Comparison of ENCODE assay signal across 4 cellular contexts in the genomic region with DNA sequence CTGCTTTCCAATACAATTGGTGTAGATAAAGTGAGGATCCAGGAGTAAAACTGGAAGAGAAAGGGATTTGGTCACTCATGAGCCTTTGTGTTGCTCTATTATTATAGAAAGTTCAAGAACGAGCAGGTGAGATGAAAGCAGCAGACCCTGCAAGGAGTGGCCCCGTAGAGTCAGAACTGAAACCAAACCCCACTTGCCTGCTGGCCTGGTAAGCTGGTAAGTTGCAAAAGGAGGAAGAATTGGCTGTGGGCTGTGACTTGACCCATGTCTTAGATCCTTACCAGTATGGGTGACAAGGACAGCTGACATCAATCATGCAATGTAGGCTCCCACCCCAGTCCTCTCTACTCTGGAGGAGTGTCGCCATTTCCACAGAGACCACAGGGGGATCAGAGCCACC.
"Had no signal": no experiment of that assay in that cellular context is flagged by ENCODE, and none has a peak within 500 bp of the region (broad histone marks: within the 10 kb centered on the region; RNA-seq: fewer than 3 reads in every experiment).

No MANE protein-coding gene starts in this region.

- H3K4me3 ChIP-seq: K562 had no signal

- DNase-seq: IMR-90 had no signal

- H3K27ac ChIP-seq: HL-60 had no signal

- ATAC-seq: HepG2, K562 had no signal
